ENCODE assay signal across 22 cellular contexts in genomic region chr10:6384847-6385246, GRCh38.
"Had no signal": no experiment of that assay in that cellular context is flagged by ENCODE, and none has a peak within 500 bp of the region (broad histone marks: within the 10 kb centered on the region; RNA-seq: fewer than 3 reads in every experiment).

No MANE protein-coding gene starts in this region.

- DNase-seq: activated CD4-positive, alpha-beta memory T cell treated with anti-CD3 and anti-CD28 coated beads, Interleukin-2, amount 10 ng/mL, durations not matched to agents 7 days and 5 days; activated CD4-positive, alpha-beta T cell treated with anti-CD3 and anti-CD28 coated beads for 36 hours; activated CD4-positive, alpha-beta T cell treated with anti-CD3 and anti-CD28 coated beads, Interleukin-2, amount 50 U/mL, for 1 hour; activated CD8-positive, alpha-beta memory T cell treated with anti-CD3 and anti-CD28 coated beads, Interleukin-2, amount 50 U/mL, for 48 hours; activated naive CD4-positive, alpha-beta T cell treated with anti-CD3 and anti-CD28 coated beads, Interleukin-2, amount 50 U/mL, for 16 hours; activated T-cell treated with anti-CD3 and anti-CD28 coated beads, Interleukin-2, amount 50 U/mL, for 1 hour; aorta; NCI-H1092 treated with DMSO at 0.1 percent for 48 hours; NCI-H1417 treated with DMSO at 0.1 percent for 48 hours; NCI-H1694 treated with DMSO at 0.1 percent for 48 hours; NCI-H2081; NCI-H510A treated with DMSO at 0.1 percent for 48 hours; NCI-H69; Peyer's patch; Right ventricle myocardium superior; SJCRH30; SK-N-SH; T-helper 1 cell had no signal

- H3K4me3 Mint-ChIP-seq: activated CD4-positive, alpha-beta memory T cell treated with anti-CD3 and anti-CD28 coated beads, Interleukin-2, amount 10 ng/mL, durations not matched to agents 7 days and 5 days; activated CD4-positive, alpha-beta T cell treated with anti-CD3 and anti-CD28 coated beads for 36 hours had no signal

- H3K36me3 ChIP-seq: breast epithelium, Peyer's patch, SJCRH30 had no signal

- H3K4me2 ChIP-seq: KMS-11, SK-N-SH had no signal

- H3K27me3 Mint-ChIP-seq: activated CD4-positive, alpha-beta memory T cell treated with anti-CD3 and anti-CD28 coated beads, Interleukin-2, amount 10 ng/mL, durations not matched to agents 7 days and 5 days; activated CD4-positive, alpha-beta T cell treated with anti-CD3 and anti-CD28 coated beads for 36 hours had no signal

- H3K9me3 ChIP-seq: SJCRH30, SK-N-SH had no signal

- H3K4me3 ChIP-seq: breast epithelium, Peyer's patch, SJCRH30 had no signal

- H3K27ac Mint-ChIP-seq: activated CD4-positive, alpha-beta memory T cell treated with anti-CD3 and anti-CD28 coated beads, Interleukin-2, amount 10 ng/mL, durations not matched to agents 7 days and 5 days; activated CD4-positive, alpha-beta T cell treated with anti-CD3 and anti-CD28 coated beads for 36 hours had no signal

- H3K4me1 ChIP-seq: breast epithelium had no signal

- H3K9ac ChIP-seq: KMS-11, SK-N-SH had no signal

- H3K27ac ChIP-seq: breast epithelium, KMS-11, Peyer's patch, RWPE1, SJCRH30, VCaP had no signal

- ATAC-seq: activated CD4-positive, alpha-beta T cell treated with anti-CD3 and anti-CD28 coated beads for 36 hours had no signal

- H3K27me3 ChIP-seq: breast epithelium, Peyer's patch, SJCRH30 had no signal
